Comparison of ENCODE assay signal across 2 cellular contexts in the genomic region with DNA sequence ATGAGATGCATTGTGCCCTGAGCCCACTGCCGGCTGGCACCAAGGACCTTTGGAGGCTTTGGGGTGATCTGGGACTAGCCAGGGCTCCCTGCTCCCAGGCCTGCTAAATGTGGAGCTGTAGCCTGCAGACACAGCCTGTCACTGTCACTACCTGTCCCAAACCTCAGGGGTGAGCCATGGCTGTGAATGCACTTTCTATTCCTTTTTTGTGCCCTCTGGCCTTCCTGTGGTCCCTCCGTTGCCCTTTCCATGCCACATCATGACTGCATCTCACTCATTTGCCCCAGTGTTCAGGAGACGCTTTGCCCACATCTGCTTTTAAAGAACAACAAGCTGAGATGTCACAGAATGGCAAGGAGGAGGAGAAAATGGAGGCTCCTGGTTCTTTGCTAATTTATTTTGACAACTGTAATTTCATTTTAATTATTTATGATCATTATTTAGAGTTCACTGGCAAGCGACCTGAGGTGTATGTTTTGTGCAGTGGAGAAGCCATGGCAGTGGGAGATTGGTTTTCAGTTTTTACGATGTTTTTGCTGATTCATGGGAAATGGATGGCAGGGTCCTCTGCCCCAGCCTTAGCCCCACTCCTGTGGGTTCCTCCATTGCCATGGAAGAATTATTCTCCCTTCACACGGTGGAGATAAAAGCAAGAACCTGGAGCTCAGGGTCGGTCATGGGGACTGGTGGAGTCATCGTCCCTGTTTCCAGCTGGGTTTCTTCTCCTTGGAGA.
TF ChIP-seq lines count a peak whose summit lies in the region.

No MANE protein-coding gene starts in this region.

TF ChIP-seq in A549, 52 proteins besides CTCF, POLR2A, EP300 and RAD21:
- TF ChIP-seq ESRRA (IDR thresholded peaks at IDR 0.05; ENCODE audit: borderline replicate concordance, low read length) (no peak), FOSB (CRISPR knock-in tag; IDR thresholded peaks at IDR 0.05) (no peak), HEYL (CRISPR knock-in tag; IDR thresholded peaks at IDR 0.05) (no peak), TP53 (CRISPR knock-in tag; IDR thresholded peaks at IDR 0.05) (no peak), MAFK (IDR thresholded peaks at IDR 0.05; ENCODE audit: partially characterized antibody) (peak; percentile 78)
- TF ChIP-seq, protein P1, sequence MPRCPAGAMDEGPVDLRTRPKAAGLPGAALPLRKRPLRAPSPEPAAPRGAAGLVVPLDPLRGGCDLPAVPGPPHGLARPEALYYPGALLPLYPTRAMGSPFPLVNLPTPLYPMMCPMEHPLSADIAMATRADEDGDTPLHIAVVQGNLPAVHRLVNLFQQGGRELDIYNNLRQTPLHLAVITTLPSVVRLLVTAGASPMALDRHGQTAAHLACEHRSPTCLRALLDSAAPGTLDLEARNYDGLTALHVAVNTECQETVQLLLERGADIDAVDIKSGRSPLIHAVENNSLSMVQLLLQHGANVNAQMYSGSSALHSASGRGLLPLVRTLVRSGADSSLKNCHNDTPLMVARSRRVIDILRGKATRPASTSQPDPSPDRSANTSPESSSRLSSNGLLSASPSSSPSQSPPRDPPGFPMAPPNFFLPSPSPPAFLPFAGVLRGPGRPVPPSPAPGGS (IDR thresholded peaks at IDR 0.05): no peak
- TF ChIP-seq, protein P2, sequence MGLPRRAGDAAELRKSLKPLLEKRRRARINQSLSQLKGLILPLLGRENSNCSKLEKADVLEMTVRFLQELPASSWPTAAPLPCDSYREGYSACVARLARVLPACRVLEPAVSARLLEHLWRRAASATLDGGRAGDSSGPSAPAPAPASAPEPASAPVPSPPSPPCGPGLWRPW (IDR thresholded peaks at IDR 0.05): no peak

TF ChIP-seq in WTC11, 78 proteins besides CTCF, POLR2A, EP300 and RAD21:
- TF ChIP-seq IRF2 (CRISPR knock-in tag; IDR thresholded peaks at IDR 0.05; ENCODE audit: borderline replicate concordance, low read depth): no peak
- no peak for TF ChIP-seq ZNF416 (CRISPR knock-in tag; IDR thresholded peaks at IDR 0.05)
- TF ChIP-seq, protein P3, sequence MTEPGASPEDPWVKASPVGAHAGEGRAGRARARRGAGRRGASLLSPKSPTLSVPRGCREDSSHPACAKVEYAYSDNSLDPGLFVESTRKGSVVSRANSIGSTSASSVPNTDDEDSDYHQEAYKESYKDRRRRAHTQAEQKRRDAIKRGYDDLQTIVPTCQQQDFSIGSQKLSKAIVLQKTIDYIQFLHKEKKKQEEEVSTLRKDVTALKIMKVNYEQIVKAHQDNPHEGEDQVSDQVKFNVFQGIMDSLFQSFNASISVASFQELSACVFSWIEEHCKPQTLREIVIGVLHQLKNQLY (CRISPR knock-in tag; IDR thresholded peaks at IDR 0.05): no peak
- TF ChIP-seq JUN (CRISPR knock-in tag; IDR thresholded peaks at IDR 0.05): no peak
- TF ChIP-seq CBFB (CRISPR knock-in tag; IDR thresholded peaks at IDR 0.05; ENCODE audit: low read depth): no peak
- no peak for TF ChIP-seq ZNF423 (CRISPR knock-in tag; IDR thresholded peaks at IDR 0.05)
- TF ChIP-seq, protein P4, sequence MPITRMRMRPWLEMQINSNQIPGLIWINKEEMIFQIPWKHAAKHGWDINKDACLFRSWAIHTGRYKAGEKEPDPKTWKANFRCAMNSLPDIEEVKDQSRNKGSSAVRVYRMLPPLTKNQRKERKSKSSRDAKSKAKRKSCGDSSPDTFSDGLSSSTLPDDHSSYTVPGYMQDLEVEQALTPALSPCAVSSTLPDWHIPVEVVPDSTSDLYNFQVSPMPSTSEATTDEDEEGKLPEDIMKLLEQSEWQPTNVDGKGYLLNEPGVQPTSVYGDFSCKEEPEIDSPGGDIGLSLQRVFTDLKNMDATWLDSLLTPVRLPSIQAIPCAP (CRISPR knock-in tag; IDR thresholded peaks at IDR 0.05): no peak
- TF ChIP-seq, protein P5, sequence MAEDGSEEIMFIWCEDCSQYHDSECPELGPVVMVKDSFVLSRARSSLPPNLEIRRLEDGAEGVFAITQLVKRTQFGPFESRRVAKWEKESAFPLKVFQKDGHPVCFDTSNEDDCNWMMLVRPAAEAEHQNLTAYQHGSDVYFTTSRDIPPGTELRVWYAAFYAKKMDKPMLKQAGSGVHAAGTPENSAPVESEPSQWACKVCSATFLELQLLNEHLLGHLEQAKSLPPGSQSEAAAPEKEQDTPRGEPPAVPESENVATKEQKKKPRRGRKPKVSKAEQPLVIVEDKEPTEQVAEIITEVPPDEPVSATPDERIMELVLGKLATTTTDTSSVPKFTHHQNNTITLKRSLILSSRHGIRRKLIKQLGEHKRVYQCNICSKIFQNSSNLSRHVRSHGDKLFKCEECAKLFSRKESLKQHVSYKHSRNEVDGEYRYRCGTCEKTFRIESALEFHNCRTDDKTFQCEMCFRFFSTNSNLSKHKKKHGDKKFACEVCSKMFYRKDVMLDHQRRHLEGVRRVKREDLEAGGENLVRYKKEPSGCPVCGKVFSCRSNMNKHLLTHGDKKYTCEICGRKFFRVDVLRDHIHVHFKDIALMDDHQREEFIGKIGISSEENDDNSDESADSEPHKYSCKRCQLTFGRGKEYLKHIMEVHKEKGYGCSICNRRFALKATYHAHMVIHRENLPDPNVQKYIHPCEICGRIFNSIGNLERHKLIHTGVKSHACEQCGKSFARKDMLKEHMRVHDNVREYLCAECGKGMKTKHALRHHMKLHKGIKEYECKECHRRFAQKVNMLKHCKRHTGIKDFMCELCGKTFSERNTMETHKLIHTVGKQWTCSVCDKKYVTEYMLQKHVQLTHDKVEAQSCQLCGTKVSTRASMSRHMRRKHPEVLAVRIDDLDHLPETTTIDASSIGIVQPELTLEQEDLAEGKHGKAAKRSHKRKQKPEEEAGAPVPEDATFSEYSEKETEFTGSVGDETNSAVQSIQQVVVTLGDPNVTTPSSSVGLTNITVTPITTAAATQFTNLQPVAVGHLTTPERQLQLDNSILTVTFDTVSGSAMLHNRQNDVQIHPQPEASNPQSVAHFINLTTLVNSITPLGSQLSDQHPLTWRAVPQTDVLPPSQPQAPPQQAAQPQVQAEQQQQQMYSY (CRISPR knock-in tag; IDR thresholded peaks at IDR 0.05): no peak
- TF ChIP-seq, protein P6, sequence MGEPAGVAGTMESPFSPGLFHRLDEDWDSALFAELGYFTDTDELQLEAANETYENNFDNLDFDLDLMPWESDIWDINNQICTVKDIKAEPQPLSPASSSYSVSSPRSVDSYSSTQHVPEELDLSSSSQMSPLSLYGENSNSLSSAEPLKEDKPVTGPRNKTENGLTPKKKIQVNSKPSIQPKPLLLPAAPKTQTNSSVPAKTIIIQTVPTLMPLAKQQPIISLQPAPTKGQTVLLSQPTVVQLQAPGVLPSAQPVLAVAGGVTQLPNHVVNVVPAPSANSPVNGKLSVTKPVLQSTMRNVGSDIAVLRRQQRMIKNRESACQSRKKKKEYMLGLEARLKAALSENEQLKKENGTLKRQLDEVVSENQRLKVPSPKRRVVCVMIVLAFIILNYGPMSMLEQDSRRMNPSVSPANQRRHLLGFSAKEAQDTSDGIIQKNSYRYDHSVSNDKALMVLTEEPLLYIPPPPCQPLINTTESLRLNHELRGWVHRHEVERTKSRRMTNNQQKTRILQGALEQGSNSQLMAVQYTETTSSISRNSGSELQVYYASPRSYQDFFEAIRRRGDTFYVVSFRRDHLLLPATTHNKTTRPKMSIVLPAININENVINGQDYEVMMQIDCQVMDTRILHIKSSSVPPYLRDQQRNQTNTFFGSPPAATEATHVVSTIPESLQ (CRISPR knock-in tag; IDR thresholded peaks at IDR 0.05): no peak
- TF ChIP-seq RELA (CRISPR knock-in tag; IDR thresholded peaks at IDR 0.05; ENCODE audit: borderline replicate concordance): no peak
- TF ChIP-seq, protein P7, sequence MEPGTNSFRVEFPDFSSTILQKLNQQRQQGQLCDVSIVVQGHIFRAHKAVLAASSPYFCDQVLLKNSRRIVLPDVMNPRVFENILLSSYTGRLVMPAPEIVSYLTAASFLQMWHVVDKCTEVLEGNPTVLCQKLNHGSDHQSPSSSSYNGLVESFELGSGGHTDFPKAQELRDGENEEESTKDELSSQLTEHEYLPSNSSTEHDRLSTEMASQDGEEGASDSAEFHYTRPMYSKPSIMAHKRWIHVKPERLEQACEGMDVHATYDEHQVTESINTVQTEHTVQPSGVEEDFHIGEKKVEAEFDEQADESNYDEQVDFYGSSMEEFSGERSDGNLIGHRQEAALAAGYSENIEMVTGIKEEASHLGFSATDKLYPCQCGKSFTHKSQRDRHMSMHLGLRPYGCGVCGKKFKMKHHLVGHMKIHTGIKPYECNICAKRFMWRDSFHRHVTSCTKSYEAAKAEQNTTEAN (CRISPR knock-in tag; IDR thresholded peaks at IDR 0.05): no peak
- TF ChIP-seq, protein P8, sequence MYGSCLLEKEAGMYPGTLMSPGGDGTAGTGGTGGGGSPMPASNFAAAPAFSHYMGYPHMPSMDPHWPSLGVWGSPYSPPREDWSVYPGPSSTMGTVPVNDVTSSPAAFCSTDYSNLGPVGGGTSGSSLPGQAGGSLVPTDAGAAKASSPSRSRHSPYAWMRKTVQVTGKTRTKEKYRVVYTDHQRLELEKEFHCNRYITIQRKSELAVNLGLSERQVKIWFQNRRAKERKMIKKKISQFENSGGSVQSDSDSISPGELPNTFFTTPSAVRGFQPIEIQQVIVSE (CRISPR knock-in tag; IDR thresholded peaks at IDR 0.05; ENCODE audit: borderline replicate concordance): no peak
- no peak for TF ChIP-seq RORB (CRISPR knock-in tag; IDR thresholded peaks at IDR 0.05)
- TF ChIP-seq, protein P9, sequence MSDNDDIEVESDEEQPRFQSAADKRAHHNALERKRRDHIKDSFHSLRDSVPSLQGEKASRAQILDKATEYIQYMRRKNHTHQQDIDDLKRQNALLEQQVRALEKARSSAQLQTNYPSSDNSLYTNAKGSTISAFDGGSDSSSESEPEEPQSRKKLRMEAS (CRISPR knock-in tag; IDR thresholded peaks at IDR 0.05): no peak
- TF ChIP-seq ATF1 (CRISPR knock-in tag; IDR thresholded peaks at IDR 0.05): no peak
- TF ChIP-seq, protein P10, sequence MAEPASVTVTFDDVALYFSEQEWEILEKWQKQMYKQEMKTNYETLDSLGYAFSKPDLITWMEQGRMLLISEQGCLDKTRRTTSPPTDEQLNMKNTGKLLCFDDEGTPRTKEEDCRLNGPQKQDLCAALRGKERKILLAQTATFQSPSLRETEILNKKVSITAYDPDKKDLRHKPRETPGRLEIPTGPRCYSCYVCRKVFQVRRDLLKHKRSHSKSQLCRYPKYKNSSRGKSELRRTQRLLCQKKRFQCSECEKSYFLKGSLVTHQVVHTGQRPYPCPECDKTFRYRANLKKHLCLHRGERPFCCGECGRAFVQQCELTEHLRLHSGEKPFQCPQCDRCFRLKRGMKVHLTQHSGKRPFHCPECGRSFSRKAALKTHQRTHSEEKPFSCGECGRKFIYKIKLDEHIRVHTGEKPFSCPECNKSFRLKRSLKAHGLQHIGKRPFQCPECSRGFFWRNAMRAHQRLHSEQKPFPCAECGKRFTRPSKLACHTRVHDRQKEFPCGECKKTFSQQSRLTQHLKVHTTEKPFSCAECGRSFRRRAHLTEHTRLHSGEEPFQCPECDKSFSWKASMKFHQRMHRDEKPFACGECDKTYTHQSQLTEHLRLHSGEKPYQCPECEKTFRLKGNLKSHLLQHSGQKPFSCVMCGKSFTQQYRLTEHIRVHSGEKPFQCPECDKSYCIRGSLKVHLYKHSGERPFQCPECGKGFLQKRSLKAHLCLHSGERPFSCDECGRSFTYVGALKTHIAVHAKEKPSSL (CRISPR knock-in tag; conservative IDR thresholded peaks at IDR 0.05): no peak
- TF ChIP-seq ELF4 (CRISPR knock-in tag; IDR thresholded peaks at IDR 0.05; ENCODE audit: low read depth): no peak
TF ChIP-seq in WTC11: peak in this region for 0.
